In the genomic region with DNA sequence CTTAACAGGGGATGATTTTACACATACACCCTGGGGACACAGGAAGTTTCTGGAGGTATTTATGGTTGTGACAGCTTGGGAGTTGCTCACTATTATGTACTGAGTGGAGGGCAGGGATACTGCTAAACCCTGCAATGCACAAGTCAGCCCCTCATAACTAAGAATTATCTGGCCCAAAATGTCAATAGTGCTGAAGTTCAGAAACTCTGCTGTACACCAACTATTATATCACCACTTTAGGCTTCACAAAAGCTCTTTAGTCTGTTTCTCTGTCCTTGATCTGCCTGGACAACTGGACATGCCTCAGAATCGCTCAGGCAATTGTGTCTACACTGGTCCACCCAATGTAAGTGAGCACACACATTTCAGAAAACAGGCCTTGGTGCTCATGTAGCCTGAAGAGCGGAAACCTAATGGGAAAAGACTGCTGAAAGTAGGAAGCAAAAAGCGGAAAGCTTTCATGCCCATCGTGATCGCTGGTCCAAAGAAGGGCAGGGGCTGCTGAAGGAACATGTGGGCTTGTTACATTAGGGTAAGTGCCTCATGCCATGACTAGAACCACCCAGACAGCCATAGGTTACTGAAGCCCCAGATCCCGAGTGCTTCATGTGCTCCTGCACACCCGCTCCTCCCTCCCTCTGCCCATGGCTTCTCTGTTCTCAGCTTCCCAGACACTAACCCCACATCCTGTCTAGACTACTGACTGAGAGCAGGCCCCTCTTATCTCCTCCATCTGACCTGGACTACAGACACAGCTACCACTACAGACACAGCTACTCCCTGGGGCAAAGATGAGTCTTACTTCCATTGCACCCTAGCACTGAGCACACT, we compare ENCODE assay signal across 1 cellular context.
A peak's percentile ranks its signal among the peaks of the same experiment; 100 is the strongest.
TF ChIP-seq lines count a peak whose summit lies in the region.

No MANE protein-coding gene starts in this region.

TF ChIP-seq in HepG2, 621 proteins besides CTCF, POLR2A, EP300 and RAD21 (continued from another document):
- TF ChIP-seq, protein P1, sequence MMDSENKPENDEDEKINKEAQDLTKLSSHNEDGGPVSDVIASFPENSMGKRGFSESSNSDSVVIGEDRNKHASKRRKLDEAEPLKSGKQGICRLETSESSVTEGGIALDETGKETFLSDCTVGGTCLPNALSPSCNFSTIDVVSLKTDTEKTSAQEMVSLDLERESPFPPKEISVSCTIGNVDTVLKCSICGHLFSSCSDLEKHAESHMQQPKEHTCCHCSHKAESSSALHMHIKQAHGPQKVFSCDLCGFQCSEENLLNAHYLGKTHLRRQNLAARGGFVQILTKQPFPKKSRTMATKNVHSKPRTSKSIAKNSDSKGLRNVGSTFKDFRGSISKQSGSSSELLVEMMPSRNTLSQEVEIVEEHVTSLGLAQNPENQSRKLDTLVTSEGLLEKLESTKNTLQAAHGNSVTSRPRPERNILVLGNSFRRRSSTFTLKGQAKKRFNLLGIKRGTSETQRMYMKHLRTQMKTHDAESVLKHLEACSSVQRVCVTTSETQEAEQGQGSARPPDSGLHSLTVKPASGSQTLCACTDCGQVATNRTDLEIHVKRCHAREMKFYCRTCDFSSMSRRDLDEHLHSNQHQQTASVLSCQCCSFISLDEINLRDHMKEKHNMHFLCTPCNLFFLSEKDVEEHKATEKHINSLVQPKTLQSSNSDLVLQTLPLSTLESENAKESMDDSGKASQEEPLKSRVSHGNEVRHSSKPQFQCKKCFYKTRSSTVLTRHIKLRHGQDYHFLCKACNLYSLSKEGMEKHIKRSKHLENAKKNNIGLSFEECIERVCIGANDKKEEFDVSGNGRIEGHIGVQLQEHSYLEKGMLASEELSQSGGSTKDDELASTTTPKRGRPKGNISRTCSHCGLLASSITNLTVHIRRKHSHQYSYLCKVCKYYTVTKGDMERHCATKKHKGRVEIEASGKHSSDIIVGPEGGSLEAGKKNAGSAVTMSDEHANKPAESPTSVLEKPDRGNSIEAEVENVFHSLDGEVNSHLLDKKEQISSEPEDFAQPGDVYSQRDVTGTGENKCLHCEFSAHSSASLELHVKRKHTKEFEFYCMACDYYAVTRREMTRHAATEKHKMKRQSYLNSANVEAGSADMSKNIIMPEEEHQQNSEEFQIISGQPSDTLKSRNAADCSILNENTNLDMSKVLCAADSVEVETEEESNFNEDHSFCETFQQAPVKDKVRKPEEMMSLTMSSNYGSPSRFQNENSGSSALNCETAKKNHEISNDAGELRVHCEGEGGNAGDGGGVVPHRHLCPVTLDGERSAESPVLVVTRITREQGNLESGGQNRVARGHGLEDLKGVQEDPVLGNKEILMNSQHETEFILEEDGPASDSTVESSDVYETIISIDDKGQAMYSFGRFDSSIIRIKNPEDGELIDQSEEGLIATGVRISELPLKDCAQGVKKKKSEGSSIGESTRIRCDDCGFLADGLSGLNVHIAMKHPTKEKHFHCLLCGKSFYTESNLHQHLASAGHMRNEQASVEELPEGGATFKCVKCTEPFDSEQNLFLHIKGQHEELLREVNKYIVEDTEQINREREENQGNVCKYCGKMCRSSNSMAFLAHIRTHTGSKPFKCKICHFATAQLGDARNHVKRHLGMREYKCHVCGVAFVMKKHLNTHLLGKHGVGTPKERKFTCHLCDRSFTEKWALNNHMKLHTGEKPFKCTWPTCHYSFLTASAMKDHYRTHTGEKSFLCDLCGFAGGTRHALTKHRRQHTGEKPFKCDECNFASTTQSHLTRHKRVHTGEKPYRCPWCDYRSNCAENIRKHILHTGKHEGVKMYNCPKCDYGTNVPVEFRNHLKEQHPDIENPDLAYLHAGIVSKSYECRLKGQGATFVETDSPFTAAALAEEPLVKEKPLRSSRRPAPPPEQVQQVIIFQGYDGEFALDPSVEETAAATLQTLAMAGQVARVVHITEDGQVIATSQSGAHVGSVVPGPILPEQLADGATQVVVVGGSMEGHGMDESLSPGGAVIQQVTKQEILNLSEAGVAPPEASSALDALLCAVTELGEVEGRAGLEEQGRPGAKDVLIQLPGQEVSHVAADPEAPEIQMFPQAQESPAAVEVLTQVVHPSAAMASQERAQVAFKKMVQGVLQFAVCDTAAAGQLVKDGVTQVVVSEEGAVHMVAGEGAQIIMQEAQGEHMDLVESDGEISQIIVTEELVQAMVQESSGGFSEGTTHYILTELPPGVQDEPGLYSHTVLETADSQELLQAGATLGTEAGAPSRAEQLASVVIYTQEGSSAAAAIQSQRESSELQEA (CRISPR knock-in tag; IDR thresholded peaks at IDR 0.05; ENCODE audit: not compliant biosample characterization) = no peak
- TF ChIP-seq SIN3A (IDR thresholded peaks at IDR 0.05; ENCODE audit: borderline replicate concordance, low read depth, low read length) (peak; percentile 36; the same call in 1 of the 2 replicates), ZNF883 (CRISPR knock-in tag; IDR thresholded peaks at IDR 0.05; ENCODE audit: not compliant biosample characterization) (no peak), SMAD3 (CRISPR knock-in tag; IDR thresholded peaks at IDR 0.05) (0 out of 2 replicates have a peak, but pooled peaks have one; percentile 9), ZNF441 (CRISPR knock-in tag; IDR thresholded peaks at IDR 0.05; ENCODE audit: borderline replicate concordance) (0 out of 2 replicates have a peak, but pooled peaks have one; percentile 31), SRSF9 (IDR thresholded peaks at IDR 0.05; ENCODE audit: borderline replicate concordance, insufficient read depth, low read depth, low read length, poor library complexity, severe bottlenecking) (no peak), SOX5 (CRISPR knock-in tag; IDR thresholded peaks at IDR 0.05; ENCODE audit: borderline replicate concordance) (peak; percentile 57; the same call in 1 of the 2 replicates), PTBP1 (IDR thresholded peaks at IDR 0.05; ENCODE audit: low read depth, low read length, poor library complexity, severe bottlenecking) (no peak)
- TF ChIP-seq, protein P2, sequence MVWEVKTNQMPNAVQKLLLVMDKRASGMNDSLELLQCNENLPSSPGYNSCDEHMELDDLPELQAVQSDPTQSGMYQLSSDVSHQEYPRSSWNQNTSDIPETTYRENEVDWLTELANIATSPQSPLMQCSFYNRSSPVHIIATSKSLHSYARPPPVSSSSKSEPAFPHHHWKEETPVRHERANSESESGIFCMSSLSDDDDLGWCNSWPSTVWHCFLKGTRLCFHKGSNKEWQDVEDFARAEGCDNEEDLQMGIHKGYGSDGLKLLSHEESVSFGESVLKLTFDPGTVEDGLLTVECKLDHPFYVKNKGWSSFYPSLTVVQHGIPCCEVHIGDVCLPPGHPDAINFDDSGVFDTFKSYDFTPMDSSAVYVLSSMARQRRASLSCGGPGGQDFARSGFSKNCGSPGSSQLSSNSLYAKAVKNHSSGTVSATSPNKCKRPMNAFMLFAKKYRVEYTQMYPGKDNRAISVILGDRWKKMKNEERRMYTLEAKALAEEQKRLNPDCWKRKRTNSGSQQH (CRISPR knock-in tag; IDR thresholded peaks at IDR 0.05; ENCODE audit: low read depth) = no peak
- TF ChIP-seq, protein P3, sequence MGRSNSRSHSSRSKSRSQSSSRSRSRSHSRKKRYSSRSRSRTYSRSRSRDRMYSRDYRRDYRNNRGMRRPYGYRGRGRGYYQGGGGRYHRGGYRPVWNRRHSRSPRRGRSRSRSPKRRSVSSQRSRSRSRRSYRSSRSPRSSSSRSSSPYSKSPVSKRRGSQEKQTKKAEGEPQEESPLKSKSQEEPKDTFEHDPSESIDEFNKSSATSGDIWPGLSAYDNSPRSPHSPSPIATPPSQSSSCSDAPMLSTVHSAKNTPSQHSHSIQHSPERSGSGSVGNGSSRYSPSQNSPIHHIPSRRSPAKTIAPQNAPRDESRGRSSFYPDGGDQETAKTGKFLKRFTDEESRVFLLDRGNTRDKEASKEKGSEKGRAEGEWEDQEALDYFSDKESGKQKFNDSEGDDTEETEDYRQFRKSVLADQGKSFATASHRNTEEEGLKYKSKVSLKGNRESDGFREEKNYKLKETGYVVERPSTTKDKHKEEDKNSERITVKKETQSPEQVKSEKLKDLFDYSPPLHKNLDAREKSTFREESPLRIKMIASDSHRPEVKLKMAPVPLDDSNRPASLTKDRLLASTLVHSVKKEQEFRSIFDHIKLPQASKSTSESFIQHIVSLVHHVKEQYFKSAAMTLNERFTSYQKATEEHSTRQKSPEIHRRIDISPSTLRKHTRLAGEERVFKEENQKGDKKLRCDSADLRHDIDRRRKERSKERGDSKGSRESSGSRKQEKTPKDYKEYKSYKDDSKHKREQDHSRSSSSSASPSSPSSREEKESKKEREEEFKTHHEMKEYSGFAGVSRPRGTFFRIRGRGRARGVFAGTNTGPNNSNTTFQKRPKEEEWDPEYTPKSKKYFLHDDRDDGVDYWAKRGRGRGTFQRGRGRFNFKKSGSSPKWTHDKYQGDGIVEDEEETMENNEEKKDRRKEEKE (IDR thresholded peaks at IDR 0.05) = no peak
- TF ChIP-seq, protein P4, sequence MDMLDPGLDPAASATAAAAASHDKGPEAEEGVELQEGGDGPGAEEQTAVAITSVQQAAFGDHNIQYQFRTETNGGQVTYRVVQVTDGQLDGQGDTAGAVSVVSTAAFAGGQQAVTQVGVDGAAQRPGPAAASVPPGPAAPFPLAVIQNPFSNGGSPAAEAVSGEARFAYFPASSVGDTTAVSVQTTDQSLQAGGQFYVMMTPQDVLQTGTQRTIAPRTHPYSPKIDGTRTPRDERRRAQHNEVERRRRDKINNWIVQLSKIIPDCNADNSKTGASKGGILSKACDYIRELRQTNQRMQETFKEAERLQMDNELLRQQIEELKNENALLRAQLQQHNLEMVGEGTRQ (IDR thresholded peaks at IDR 0.05; ENCODE audit: low read depth, low read length) = no peak
- TF ChIP-seq, protein P4 (CRISPR knock-in tag; IDR thresholded peaks at IDR 0.05; ENCODE audit: borderline replicate concordance) = no peak
TF ChIP-seq in HepG2: peak in this region for 132.
